ENCODE assay signal across 29 cellular contexts in the genomic region with DNA sequence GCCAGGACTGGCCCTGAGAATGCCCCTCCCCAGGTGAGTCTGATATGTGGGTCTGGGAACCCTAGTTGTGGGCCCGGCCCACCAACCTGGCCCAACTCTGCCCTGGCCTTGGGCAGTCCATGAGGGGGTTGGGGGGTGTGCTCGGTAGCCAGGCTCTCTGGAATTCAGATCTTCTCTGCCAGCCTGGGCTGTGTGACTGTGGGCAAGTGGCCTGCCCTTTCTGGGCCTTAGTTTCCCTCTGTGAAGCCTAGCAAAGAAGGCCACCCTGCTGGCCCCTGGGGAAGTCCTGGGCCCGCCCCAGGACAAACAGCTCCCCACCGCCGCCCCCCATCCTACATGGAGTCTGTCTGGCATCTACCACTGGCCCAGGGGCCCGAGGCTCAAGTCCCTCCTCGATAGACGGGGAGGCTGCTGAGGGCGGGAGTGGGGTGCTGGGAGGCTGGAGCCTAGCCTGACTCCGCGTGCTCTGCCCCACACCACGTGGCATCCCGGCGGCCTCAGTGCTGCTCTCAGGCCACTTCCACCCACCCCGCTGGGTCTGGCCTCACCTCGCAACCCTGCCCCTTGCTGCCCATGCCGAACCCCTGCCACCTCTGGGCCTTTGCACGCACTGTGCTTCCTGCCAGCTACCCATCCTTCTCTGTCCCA. TPM values are rescaled to one million over a fixed set of nuclear protein-coding genes. Genes with fewer than 3 reads are reported as not detected.
"Had no signal": no experiment of that assay in that cellular context is flagged by ENCODE, and none has a peak within 500 bp of the region (broad histone marks: within the 10 kb centered on the region; RNA-seq: fewer than 3 reads in every experiment).

No MANE protein-coding gene starts in this region.

- H3K36me3 ChIP-seq: colonic mucosa, ovary had no signal

- H3K4me1 ChIP-seq: colonic mucosa had no signal

- ATAC-seq: esophagus mucosa; gastrocnemius medialis; left cardiac atrium; left lung; mucosa of descending colon; natural killer cell treated with Interleukin-12 subunit alpha and Interleukin-12 subunit beta and Interleukin-15 and Interleukin-18, amount 100 ng/mL, for 72 hours; sciatic nerve; stimulated activated memory B cell treated with anti-CD40 and anti-IgM and Interleukin-4, amounts not matched to agents 10 μg/mL and 1 μg/mL and 100 μg/mL, for 72 hours had no signal

- H3K9me3 Mint-ChIP-seq: dendritic cell treated with granulocyte-macrophage colony-stimulating factor and Interleukin-4, amounts not matched to agents 40 ng/mL and 50 ng/mL, for 4 days; endodermal cell; mesothelial cell of epicardium; naive B cell; natural killer cell treated with Interleukin-12 subunit alpha and Interleukin-12 subunit beta and Interleukin-15 and Interleukin-18, amount 100 ng/mL, for 72 hours; stimulated activated memory B cell treated with anti-CD40 and anti-IgM and Interleukin-4, amounts not matched to agents 10 μg/mL and 1 μg/mL and 100 μg/mL, for 72 hours; stimulated activated naive CD8-positive, alpha-beta T cell treated with anti-CD3 and anti-CD28 coated beads, Interleukin-15, Interleukin-2, amounts not matched to agents 100 ng/mL and 50 ng/mL, for 24 hours had no signal

- H3K9me3 ChIP-seq: colonic mucosa, gastrocnemius medialis, left lung, mucosa of descending colon, ovary, thoracic aorta, tibial nerve, upper lobe of left lung had no signal

- H3K27me3 Mint-ChIP-seq: dendritic cell treated with granulocyte-macrophage colony-stimulating factor and Interleukin-4, amounts not matched to agents 40 ng/mL and 50 ng/mL, for 4 days; naive B cell; natural killer cell treated with Interleukin-12 subunit alpha and Interleukin-12 subunit beta and Interleukin-15 and Interleukin-18, amount 100 ng/mL, for 72 hours; stimulated activated memory B cell treated with anti-CD40 and anti-IgM and Interleukin-4, amounts not matched to agents 10 μg/mL and 1 μg/mL and 100 μg/mL, for 72 hours; stimulated activated naive CD8-positive, alpha-beta T cell treated with anti-CD3 and anti-CD28 coated beads, Interleukin-15, Interleukin-2, amounts not matched to agents 100 ng/mL and 50 ng/mL, for 24 hours had no signal

- H3K27me3 ChIP-seq: colonic mucosa, gastrocnemius medialis, left lung, ovary, tibial nerve, upper lobe of left lung had no signal

- H3K36me3 Mint-ChIP-seq: naive B cell; natural killer cell treated with Interleukin-12 subunit alpha and Interleukin-12 subunit beta and Interleukin-15 and Interleukin-18, amount 100 ng/mL, for 72 hours had no signal

- H3K27ac Mint-ChIP-seq: dendritic cell treated with granulocyte-macrophage colony-stimulating factor and Interleukin-4, amounts not matched to agents 40 ng/mL and 50 ng/mL, for 4 days; endodermal cell; mesothelial cell of epicardium; natural killer cell treated with Interleukin-12 subunit alpha and Interleukin-12 subunit beta and Interleukin-15 and Interleukin-18, amount 100 ng/mL, for 72 hours; stimulated activated memory B cell treated with anti-CD40 and anti-IgM and Interleukin-4, amounts not matched to agents 10 μg/mL and 1 μg/mL and 100 μg/mL, for 72 hours; stimulated activated naive CD8-positive, alpha-beta T cell treated with anti-CD3 and anti-CD28 coated beads, Interleukin-15, Interleukin-2, amounts not matched to agents 100 ng/mL and 50 ng/mL, for 24 hours had no signal

- H3K4me3 ChIP-seq: colonic mucosa, gastrocnemius medialis, left lung, mucosa of descending colon, ovary, smooth muscle cell, thoracic aorta, tibial nerve, upper lobe of left lung had no signal

- H3K27ac ChIP-seq: colonic mucosa, epithelial cell of prostate, gastrocnemius medialis, left lung, ovary, thoracic aorta, tibial nerve, upper lobe of left lung had no signal

- H3K4me3 Mint-ChIP-seq: dendritic cell treated with granulocyte-macrophage colony-stimulating factor and Interleukin-4, amounts not matched to agents 40 ng/mL and 50 ng/mL, for 4 days; endodermal cell; mesothelial cell of epicardium; naive B cell; natural killer cell treated with Interleukin-12 subunit alpha and Interleukin-12 subunit beta and Interleukin-15 and Interleukin-18, amount 100 ng/mL, for 72 hours; stimulated activated memory B cell treated with anti-CD40 and anti-IgM and Interleukin-4, amounts not matched to agents 10 μg/mL and 1 μg/mL and 100 μg/mL, for 72 hours; stimulated activated naive CD8-positive, alpha-beta T cell treated with anti-CD3 and anti-CD28 coated beads, Interleukin-15, Interleukin-2, amounts not matched to agents 100 ng/mL and 50 ng/mL, for 24 hours had no signal

- H3K4me1 Mint-ChIP-seq: endodermal cell, mesothelial cell of epicardium had no signal

- DNase-seq: colonic mucosa; effector CD8-positive, alpha-beta T cell; endodermal cell; foreskin fibroblast; gastrocnemius medialis; head of caudate nucleus; left cardiac atrium; mesenchymal stem cell; mucosa of descending colon; naive B cell; occipital lobe; retina; stimulated activated CD4-positive, alpha-beta T cell treated with anti-CD3 and anti-CD28 coated beads, Interleukin-12 subunit alpha, Interleukin-12 subunit beta, amount 100 ng/mL, for 4 hours; stimulated activated CD4-positive, alpha-beta T cell treated with anti-CD3 and anti-CD28 coated beads, Interleukin-1b, Interleukin-23, amount 100 ng/mL, for 48 hours; stimulated activated CD4-positive, alpha-beta T cell treated with anti-CD3 and anti-CD28 coated beads, Interleukin-4, amount 100 ng/mL, for 24 hours had no signal

RNA-seq across cellular contexts. Expression of a gene that starts 29.7 kb away (rescaled TPM):
- total RNA-seq: occipital lobe had no signal
